In the genomic region with DNA sequence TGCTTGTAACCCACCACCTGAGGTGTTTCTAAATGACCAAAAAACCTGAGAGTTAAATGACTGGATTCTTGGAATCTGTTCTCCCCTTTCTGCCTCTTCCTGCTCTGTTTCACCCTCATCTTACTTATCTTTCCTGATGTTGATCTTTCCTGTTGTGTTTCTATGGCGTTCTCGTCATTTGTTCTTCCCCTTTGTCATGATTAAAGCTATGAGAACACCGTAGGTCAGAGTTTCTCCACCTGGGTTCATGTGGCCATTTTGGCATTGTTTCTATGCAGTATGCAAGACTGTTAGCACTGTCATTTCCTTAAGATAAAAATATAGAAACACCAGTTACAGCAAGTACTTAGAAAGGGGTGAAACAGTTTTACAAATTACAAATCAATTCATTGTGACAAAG, we compare ENCODE assay signal across 1 cellular context.
TF ChIP-seq lines count a peak whose summit lies in the region.

No MANE protein-coding gene starts in this region.

TF ChIP-seq in WTC11, 78 proteins besides CTCF, POLR2A, EP300 and RAD21 (continued from another document):
- TF ChIP-seq, protein P1, sequence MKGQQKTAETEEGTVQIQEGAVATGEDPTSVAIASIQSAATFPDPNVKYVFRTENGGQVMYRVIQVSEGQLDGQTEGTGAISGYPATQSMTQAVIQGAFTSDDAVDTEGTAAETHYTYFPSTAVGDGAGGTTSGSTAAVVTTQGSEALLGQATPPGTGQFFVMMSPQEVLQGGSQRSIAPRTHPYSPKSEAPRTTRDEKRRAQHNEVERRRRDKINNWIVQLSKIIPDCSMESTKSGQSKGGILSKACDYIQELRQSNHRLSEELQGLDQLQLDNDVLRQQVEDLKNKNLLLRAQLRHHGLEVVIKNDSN (CRISPR knock-in tag; IDR thresholded peaks at IDR 0.05), result no peak
- no peak for TF ChIP-seq CREB1 (CRISPR knock-in tag; IDR thresholded peaks at IDR 0.05)
- no peak for TF ChIP-seq ZNF423 (CRISPR knock-in tag; IDR thresholded peaks at IDR 0.05)
- no peak for TF ChIP-seq JAZF1 (CRISPR knock-in tag; IDR thresholded peaks at IDR 0.05)
- TF ChIP-seq RORB (CRISPR knock-in tag; IDR thresholded peaks at IDR 0.05), result no peak
- TF ChIP-seq, protein P2, sequence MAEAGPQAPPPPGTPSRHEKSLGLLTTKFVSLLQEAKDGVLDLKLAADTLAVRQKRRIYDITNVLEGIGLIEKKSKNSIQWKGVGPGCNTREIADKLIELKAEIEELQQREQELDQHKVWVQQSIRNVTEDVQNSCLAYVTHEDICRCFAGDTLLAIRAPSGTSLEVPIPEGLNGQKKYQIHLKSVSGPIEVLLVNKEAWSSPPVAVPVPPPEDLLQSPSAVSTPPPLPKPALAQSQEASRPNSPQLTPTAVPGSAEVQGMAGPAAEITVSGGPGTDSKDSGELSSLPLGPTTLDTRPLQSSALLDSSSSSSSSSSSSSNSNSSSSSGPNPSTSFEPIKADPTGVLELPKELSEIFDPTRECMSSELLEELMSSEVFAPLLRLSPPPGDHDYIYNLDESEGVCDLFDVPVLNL (CRISPR knock-in tag; IDR thresholded peaks at IDR 0.05; ENCODE audit: borderline replicate concordance, low read depth), result no peak
- TF ChIP-seq ZBTB21 (CRISPR knock-in tag; IDR thresholded peaks at IDR 0.05; ENCODE audit: borderline replicate concordance), result no peak
- TF ChIP-seq, protein P3, sequence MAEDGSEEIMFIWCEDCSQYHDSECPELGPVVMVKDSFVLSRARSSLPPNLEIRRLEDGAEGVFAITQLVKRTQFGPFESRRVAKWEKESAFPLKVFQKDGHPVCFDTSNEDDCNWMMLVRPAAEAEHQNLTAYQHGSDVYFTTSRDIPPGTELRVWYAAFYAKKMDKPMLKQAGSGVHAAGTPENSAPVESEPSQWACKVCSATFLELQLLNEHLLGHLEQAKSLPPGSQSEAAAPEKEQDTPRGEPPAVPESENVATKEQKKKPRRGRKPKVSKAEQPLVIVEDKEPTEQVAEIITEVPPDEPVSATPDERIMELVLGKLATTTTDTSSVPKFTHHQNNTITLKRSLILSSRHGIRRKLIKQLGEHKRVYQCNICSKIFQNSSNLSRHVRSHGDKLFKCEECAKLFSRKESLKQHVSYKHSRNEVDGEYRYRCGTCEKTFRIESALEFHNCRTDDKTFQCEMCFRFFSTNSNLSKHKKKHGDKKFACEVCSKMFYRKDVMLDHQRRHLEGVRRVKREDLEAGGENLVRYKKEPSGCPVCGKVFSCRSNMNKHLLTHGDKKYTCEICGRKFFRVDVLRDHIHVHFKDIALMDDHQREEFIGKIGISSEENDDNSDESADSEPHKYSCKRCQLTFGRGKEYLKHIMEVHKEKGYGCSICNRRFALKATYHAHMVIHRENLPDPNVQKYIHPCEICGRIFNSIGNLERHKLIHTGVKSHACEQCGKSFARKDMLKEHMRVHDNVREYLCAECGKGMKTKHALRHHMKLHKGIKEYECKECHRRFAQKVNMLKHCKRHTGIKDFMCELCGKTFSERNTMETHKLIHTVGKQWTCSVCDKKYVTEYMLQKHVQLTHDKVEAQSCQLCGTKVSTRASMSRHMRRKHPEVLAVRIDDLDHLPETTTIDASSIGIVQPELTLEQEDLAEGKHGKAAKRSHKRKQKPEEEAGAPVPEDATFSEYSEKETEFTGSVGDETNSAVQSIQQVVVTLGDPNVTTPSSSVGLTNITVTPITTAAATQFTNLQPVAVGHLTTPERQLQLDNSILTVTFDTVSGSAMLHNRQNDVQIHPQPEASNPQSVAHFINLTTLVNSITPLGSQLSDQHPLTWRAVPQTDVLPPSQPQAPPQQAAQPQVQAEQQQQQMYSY (CRISPR knock-in tag; IDR thresholded peaks at IDR 0.05), result no peak
- no peak for TF ChIP-seq MYBL2 (CRISPR knock-in tag; IDR thresholded peaks at IDR 0.05)
- TF ChIP-seq TEAD4 (CRISPR knock-in tag; IDR thresholded peaks at IDR 0.05), result no peak
- no peak for TF ChIP-seq CREM (CRISPR knock-in tag; IDR thresholded peaks at IDR 0.05)
